In the genomic region with DNA sequence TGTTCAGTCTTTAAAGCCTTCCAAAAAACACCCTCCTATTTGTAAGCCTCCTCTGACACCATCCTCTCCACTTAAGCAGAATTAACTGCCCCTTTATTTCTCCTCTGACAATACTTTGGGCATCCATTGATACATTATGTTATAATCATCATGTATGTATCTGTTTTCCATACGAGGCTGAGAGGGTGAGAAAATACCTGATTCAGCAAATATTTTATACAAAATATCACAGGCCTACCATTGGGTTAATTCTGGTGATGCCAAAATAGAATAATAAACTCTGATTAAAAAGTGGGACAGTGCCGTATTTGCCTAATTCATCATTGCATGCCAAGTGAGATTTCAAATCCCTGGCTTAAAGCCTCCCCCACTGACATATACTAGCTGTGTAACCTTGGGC, we compare ENCODE assay signal across 23 cellular contexts.
"Had no signal": no experiment of that assay in that cellular context is flagged by ENCODE, and none has a peak within 500 bp of the region (broad histone marks: within the 10 kb centered on the region; RNA-seq: fewer than 3 reads in every experiment).

No MANE protein-coding gene starts in this region.

- FAIRE-seq: HTR-8/SVneo, RCC 7860 had no signal

- H3K4me3 ChIP-seq: SJSA1, SK-N-MC had no signal

- H3K9me3 ChIP-seq: SJSA1 had no signal

- H3K4me2 ChIP-seq: KMS-11 had no signal

- H3K27me3 ChIP-seq: SJSA1 had no signal

- DNase-seq: Kasumi-1, MM.1S, NCI-H1092 treated with DMSO at 0.1 percent for 48 hours, NCI-H1436, NCI-H187, NCI-H2029, NCI-H2081 treated with DMSO at 0.1 percent for 48 hours, NCI-H2171, NCI-H226, NCI-H446, NCI-H510A, NCI-H524 treated with DMSO at 0.1 percent for 48 hours, NCI-H69, NCI-H774, Right ventricle myocardium superior, RPMI8226, SIG-M5 had no signal

- H3K27ac ChIP-seq: HL-60, KMS-11, SJSA1, SK-N-MC had no signal

- H3K9ac ChIP-seq: KMS-11 had no signal

- H3K36me3 ChIP-seq: SJSA1 had no signal
